1 cellular context compared by ENCODE assay signal in genomic region chr10:71920540-71921318, GRCh38.
TF ChIP-seq lines count a peak whose summit lies in the region.

No MANE protein-coding gene starts in this region.

TF ChIP-seq in HEK293, 187 proteins besides CTCF, POLR2A, EP300 and RAD21 (continued from another document):
- peak; percentile 45; the same call in 1 of the 2 replicates for TF ChIP-seq ZNF423 (tag by site-specific recombination; IDR thresholded peaks at IDR 0.05)
- no peak for TF ChIP-seq ZNF266 (tag by site-specific recombination; IDR thresholded peaks at IDR 0.05; ENCODE audit: low read depth)
- TF ChIP-seq ZEB2 (tag by site-specific recombination; IDR thresholded peaks at IDR 0.05): no peak
- TF ChIP-seq HOXA7 (CRISPR knock-in tag; IDR thresholded peaks at IDR 0.05; ENCODE audit: borderline replicate concordance): no peak
- TF ChIP-seq SP3 (tag by site-specific recombination; IDR thresholded peaks at IDR 0.05): no peak
- peak; percentile 93 for TF ChIP-seq WT1 (tag by site-specific recombination; IDR thresholded peaks at IDR 0.05)
- no peak for TF ChIP-seq ZFHX2 (tag by site-specific recombination; conservative IDR thresholded peaks at IDR 0.05)
- peak; percentile 87 for TF ChIP-seq GLIS1 (tag by site-specific recombination; IDR thresholded peaks at IDR 0.05)
- TF ChIP-seq ZNF514 (tag by site-specific recombination; IDR thresholded peaks at IDR 0.05): no peak
- TF ChIP-seq ZBTB10 (tag by site-specific recombination; IDR thresholded peaks at IDR 0.05): no peak
- no peak for TF ChIP-seq ZNF121 (tag by site-specific recombination; IDR thresholded peaks at IDR 0.05)
- TF ChIP-seq, protein P1, sequence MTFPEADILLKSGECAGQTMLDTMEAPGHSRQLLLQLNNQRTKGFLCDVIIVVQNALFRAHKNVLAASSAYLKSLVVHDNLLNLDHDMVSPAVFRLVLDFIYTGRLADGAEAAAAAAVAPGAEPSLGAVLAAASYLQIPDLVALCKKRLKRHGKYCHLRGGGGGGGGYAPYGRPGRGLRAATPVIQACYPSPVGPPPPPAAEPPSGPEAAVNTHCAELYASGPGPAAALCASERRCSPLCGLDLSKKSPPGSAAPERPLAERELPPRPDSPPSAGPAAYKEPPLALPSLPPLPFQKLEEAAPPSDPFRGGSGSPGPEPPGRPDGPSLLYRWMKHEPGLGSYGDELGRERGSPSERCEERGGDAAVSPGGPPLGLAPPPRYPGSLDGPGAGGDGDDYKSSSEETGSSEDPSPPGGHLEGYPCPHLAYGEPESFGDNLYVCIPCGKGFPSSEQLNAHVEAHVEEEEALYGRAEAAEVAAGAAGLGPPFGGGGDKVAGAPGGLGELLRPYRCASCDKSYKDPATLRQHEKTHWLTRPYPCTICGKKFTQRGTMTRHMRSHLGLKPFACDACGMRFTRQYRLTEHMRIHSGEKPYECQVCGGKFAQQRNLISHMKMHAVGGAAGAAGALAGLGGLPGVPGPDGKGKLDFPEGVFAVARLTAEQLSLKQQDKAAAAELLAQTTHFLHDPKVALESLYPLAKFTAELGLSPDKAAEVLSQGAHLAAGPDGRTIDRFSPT (tag by site-specific recombination; IDR thresholded peaks at IDR 0.05): peak; percentile 56
- TF ChIP-seq, protein P2, sequence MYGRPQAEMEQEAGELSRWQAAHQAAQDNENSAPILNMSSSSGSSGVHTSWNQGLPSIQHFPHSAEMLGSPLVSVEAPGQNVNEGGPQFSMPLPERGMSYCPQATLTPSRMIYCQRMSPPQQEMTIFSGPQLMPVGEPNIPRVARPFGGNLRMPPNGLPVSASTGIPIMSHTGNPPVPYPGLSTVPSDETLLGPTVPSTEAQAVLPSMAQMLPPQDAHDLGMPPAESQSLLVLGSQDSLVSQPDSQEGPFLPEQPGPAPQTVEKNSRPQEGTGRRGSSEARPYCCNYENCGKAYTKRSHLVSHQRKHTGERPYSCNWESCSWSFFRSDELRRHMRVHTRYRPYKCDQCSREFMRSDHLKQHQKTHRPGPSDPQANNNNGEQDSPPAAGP (tag by site-specific recombination; IDR thresholded peaks at IDR 0.05): peak; percentile 75
- TF ChIP-seq SP7 (tag by site-specific recombination; IDR thresholded peaks at IDR 0.05): peak; percentile 59
- TF ChIP-seq ZNF600 (tag by site-specific recombination; IDR thresholded peaks at IDR 0.05): peak; percentile 37; the same call in 1 of the 2 replicates
- TF ChIP-seq KLF1 (tag by site-specific recombination; IDR thresholded peaks at IDR 0.05): peak; percentile 65; the same call in 1 of the 2 replicates
- peak; percentile 79 for TF ChIP-seq ZIC2 (tag by site-specific recombination; IDR thresholded peaks at IDR 0.05)
- no peak for TF ChIP-seq GLI4 (tag by site-specific recombination; IDR thresholded peaks at IDR 0.05)
- TF ChIP-seq SALL2 (tag by site-specific recombination; IDR thresholded peaks at IDR 0.05; ENCODE audit: borderline replicate concordance): no peak
- no peak for TF ChIP-seq BCL11A (tag by site-specific recombination; IDR thresholded peaks at IDR 0.05; ENCODE audit: low read depth)
